19 cellular contexts compared by ENCODE assay signal in genomic region chr2:200850512-200851256, GRCh38. TPM values are rescaled to one million over a fixed set of nuclear protein-coding genes. Genes with fewer than 3 reads are reported as not detected.
A peak's percentile ranks its signal among the peaks of the same experiment; 100 is the strongest.
DNase-seq lines count a peak whose midpoint lies in the region; ATAC-seq, FAIRE-seq and TF ChIP-seq lines count a peak whose summit lies in the region.
"Had no signal": no experiment of that assay in that cellular context is flagged by ENCODE, and none has a peak within 500 bp of the region (broad histone marks: within the 10 kb centered on the region; RNA-seq: fewer than 3 reads in every experiment).

No MANE protein-coding gene starts in this region.

- no peak for TF ChIP-seq EP300 in K562 (IDR thresholded peaks at IDR 0.05; ENCODE audit: low read length)

- H3K4me1 ChIP-seq in mammary epithelial cell (ENCODE audit: insufficient read depth, low read length): no peaks in the 10 kb centered on the region
- H3K4me1 ChIP-seq in HEK293 (ENCODE audit: control insufficient read depth, insufficient read depth, low read length): no peaks in the 10 kb centered on the region
- H3K4me1 ChIP-seq in K562 (replicated peaks in 1 of 2; ENCODE audit: control insufficient read depth in 2 of 2, insufficient read depth in 2 of 2, low read length in 2 of 2): no peaks in the 10 kb centered on the region; a peak in 1 of 5 replicates
- H3K4me1 ChIP-seq: gastrocnemius medialis, thyroid gland had no signal

- H3K9me3 Mint-ChIP-seq in MCF 10A (ENCODE audit: unreplicated experiment) (no peaks in the 10 kb centered on the region), progenitor cell of endocrine pancreas (ENCODE audit: low read depth) (no peaks in the 10 kb centered on the region), osteocyte (ENCODE audit: unreplicated experiment) (no peaks in the 10 kb centered on the region)
- H3K9me3 Mint-ChIP-seq: brain; dendritic cell treated with granulocyte-macrophage colony-stimulating factor and Interleukin-4, amounts not matched to agents 40 ng/mL and 50 ng/mL, for 4 days had no signal

- H3K4me2 ChIP-seq in mammary epithelial cell (ENCODE audit: insufficient read depth, low read depth, low read length) (no peak overlapping the region), K562 (ENCODE audit: insufficient read depth, low read length) (no peak overlapping the region; the same call in 1 of the 2 replicates)
- H3K4me2 ChIP-seq: smooth muscle cell had no signal

- H3K4me3 Mint-ChIP-seq in MCF 10A (ENCODE audit: unreplicated experiment): no peak overlapping the region
- H3K4me3 Mint-ChIP-seq in progenitor cell of endocrine pancreas (ENCODE audit: low read depth): no peak overlapping the region
- H3K4me3 Mint-ChIP-seq in osteocyte (ENCODE audit: unreplicated experiment): no peak overlapping the region
- H3K4me3 Mint-ChIP-seq: brain; dendritic cell treated with granulocyte-macrophage colony-stimulating factor and Interleukin-4, amounts not matched to agents 40 ng/mL and 50 ng/mL, for 4 days had no signal

- H3K9me1 ChIP-seq in K562 (ENCODE audit: control insufficient read depth, insufficient read depth, low read length): no peaks in the 10 kb centered on the region

- no peak overlapping the region for H3K4me3 ChIP-seq in mammary epithelial cell (replicated peaks in 1 of 3; ENCODE audit: insufficient read depth in 1 of 3, low read depth in 2 of 3, low read length in 3 of 3)
- H3K4me3 ChIP-seq in HEK293 (ENCODE audit: low read depth, low read length): no peak overlapping the region
- no peak overlapping the region for H3K4me3 ChIP-seq in K562
- H3K4me3 ChIP-seq: gastrocnemius medialis, smooth muscle cell, thyroid gland had no signal

- no peak overlapping the region for H3K27ac Mint-ChIP-seq in MCF 10A (ENCODE audit: low read depth, unreplicated experiment)
- H3K27ac Mint-ChIP-seq in progenitor cell of endocrine pancreas: peak overlapping the region; percentile 85
- H3K27ac Mint-ChIP-seq in osteocyte (ENCODE audit: unreplicated experiment): no peak overlapping the region
- H3K27ac Mint-ChIP-seq: dendritic cell treated with granulocyte-macrophage colony-stimulating factor and Interleukin-4, amounts not matched to agents 40 ng/mL and 50 ng/mL, for 4 days had no signal

- H3K36me3 Mint-ChIP-seq in MCF 10A (ENCODE audit: insufficient read depth, unreplicated experiment) (peaks cover 69% of the 10 kb centered on the region), progenitor cell of endocrine pancreas (ENCODE audit: insufficient read depth) (peaks cover 28% of the 10 kb centered on the region), osteocyte (ENCODE audit: unreplicated experiment) (peaks cover 39% of the 10 kb centered on the region)

- H3K4me1 Mint-ChIP-seq in MCF 10A (ENCODE audit: insufficient read depth, unreplicated experiment): no peaks in the 10 kb centered on the region
- no peaks in the 10 kb centered on the region for H3K4me1 Mint-ChIP-seq in progenitor cell of endocrine pancreas (ENCODE audit: low read depth)
- H3K4me1 Mint-ChIP-seq in osteocyte (ENCODE audit: unreplicated experiment): no peaks in the 10 kb centered on the region
- H3K4me1 Mint-ChIP-seq: brain had no signal

- dilution Hi-C loops in mammary epithelial cell (cut with HindIII; ENCODE audit: low sequenced_read_pairs): no loop called here

- H3K79me2 ChIP-seq in mammary epithelial cell (ENCODE audit: insufficient read depth, low read length): peaks cover 10% of the 10 kb centered on the region
- H3K79me2 ChIP-seq in K562 (ENCODE audit: control insufficient read depth, insufficient read depth, low read length): no peaks in the 10 kb centered on the region

- H4K20me1 ChIP-seq in mammary epithelial cell (ENCODE audit: insufficient read depth, low read length) (no peaks in the 10 kb centered on the region), K562 (replicated peaks; ENCODE audit: control insufficient read depth, insufficient read depth, low read length) (no peaks in the 10 kb centered on the region)

- H3K27ac ChIP-seq in mammary epithelial cell (ENCODE audit: insufficient read depth, low read depth, low read length): no peak overlapping the region
- H3K27ac ChIP-seq in HEK293 (ENCODE audit: extremely low read depth, low read depth, low read length): no peak overlapping the region
- no peak overlapping the region for H3K27ac ChIP-seq in K562 (ENCODE audit: extremely low read depth, low read depth, low read length)
- H3K27ac ChIP-seq: gastrocnemius medialis, thyroid gland had no signal

- POLR2A ChIA-PET in MCF 10A (lab: Yijun Ruan, JAX) (interaction anchor here (3.4 kb wide), 1 partner anchor 14 kb away, joined by 14 read pairs; the partner anchor contains the start of gene CLK1), HEK293 (lab: Yijun Ruan, JAX) (interaction anchor here (0.6 to 1.0 kb wide), 2 partner anchors 13 to 15 kb away, joined by 3 to 5 read pairs; partner anchors contain the start of gene CLK1), K562 (lab: Yijun Ruan, JAX) (interaction anchor here (0.7 to 3.9 kb wide), 4 partner anchors 9 to 23 kb away, joined by 3 to 27 read pairs (median 6); partner anchors contain the start of gene CLK1)

- ATAC-seq in K562: peak; percentile 82
- ATAC-seq in HG03025 (IDR thresholded peaks at IDR 0.05; ENCODE audit: low FRiP score, unreplicated experiment): no peak

- H3K9ac ChIP-seq in mammary epithelial cell (ENCODE audit: insufficient read depth, low read length) (no peak overlapping the region), K562 (ENCODE audit: insufficient read depth in 1 of 2, low read depth in 2 of 2, low read length in 2 of 2) (no peak overlapping the region)

- peak; percentile 65 for FAIRE-seq in K562 (lab: Jason Lieb, UNC)
- FAIRE-seq: H1 had no signal

- H3K27me3 Mint-ChIP-seq in MCF 10A (ENCODE audit: insufficient read depth, unreplicated experiment): no peaks in the 10 kb centered on the region
- H3K27me3 Mint-ChIP-seq in progenitor cell of endocrine pancreas: no peaks in the 10 kb centered on the region
- no peaks in the 10 kb centered on the region for H3K27me3 Mint-ChIP-seq in osteocyte (ENCODE audit: unreplicated experiment)
- H3K27me3 Mint-ChIP-seq: brain; dendritic cell treated with granulocyte-macrophage colony-stimulating factor and Interleukin-4, amounts not matched to agents 40 ng/mL and 50 ng/mL, for 4 days had no signal

- TSS peak; percentile 25 for BruUV-seq in MCF 10A (replicated peaks; lab: Mats Ljungman, UMichigan)
- no TSS peak for BruUV-seq in mammary epithelial cell (replicated peaks; lab: Mats Ljungman, UMichigan)
- BruUV-seq in K562 (replicated peaks; lab: Mats Ljungman, UMichigan): no TSS peak

- H3K9me3 ChIP-seq in mammary epithelial cell (replicated peaks; ENCODE audit: insufficient read depth, low read length): no peaks in the 10 kb centered on the region
- H3K9me3 ChIP-seq in HEK293 (ENCODE audit: control insufficient read depth, insufficient read depth, low read depth, low read length): no peaks in the 10 kb centered on the region
- H3K9me3 ChIP-seq in K562 (replicated peaks; ENCODE audit: control insufficient read depth, insufficient read depth, low read depth, low read length): no peaks in the 10 kb centered on the region
- H3K9me3 ChIP-seq: gastrocnemius medialis, thyroid gland had no signal

- peak in 1 of 2 experiments; percentile 35; a peak in 1 of 4 replicates for TF ChIP-seq RAD21 in K562 (CRISPR knock-in tag; conservative IDR thresholded peaks at IDR 0.05 in 1 of 2, IDR thresholded peaks at IDR 0.05 in 1 of 2)

- H3K27me3 ChIP-seq in mammary epithelial cell (ENCODE audit: insufficient read depth, low read length) (no peaks in the 10 kb centered on the region), K562 (ENCODE audit: control insufficient read depth in 2 of 2, insufficient read depth in 2 of 2, low read length in 2 of 2) (no peaks in the 10 kb centered on the region)
- H3K27me3 ChIP-seq: gastrocnemius medialis, thyroid gland had no signal

- H2AFZ ChIP-seq in mammary epithelial cell (ENCODE audit: low read depth, low read length) (no peak overlapping the region), K562 (ENCODE audit: low read depth, low read length) (no peak overlapping the region)

- intact Hi-C loops in MCF 10A (cut with micrococcal nuclease) (no loop called here), mammary epithelial cell (cut with micrococcal nuclease) (no loop called here), K562 (cut with micrococcal nuclease) (loop anchor here (2.0 kb wide), 1 partner anchor 138 kb away; no protein-coding TSS in a partner anchor)

- DNase-seq in MCF 10A (ENCODE audit: unreplicated experiment) (no peak), mammary epithelial cell (no peak), K562 (ENCODE audit: extremely low read depth in 1 of 4, low spot score in 3 of 4) (peak in 3 of 4 experiments; percentile 12 to 61 (median 36)), progenitor cell of endocrine pancreas (ENCODE audit: low spot score, unreplicated experiment) (no peak), NCI-H510A (lab: John Stamatoyannopoulos, UW) (no peak), osteocyte (ENCODE audit: extremely low spot score, unreplicated experiment) (no peak)
- DNase-seq: activated CD4-positive, CD25-positive, alpha-beta regulatory T cell treated with anti-CD3 and anti-CD28 coated beads, Interleukin-2, amount 50 U/mL, for 72 hours; activated CD8-positive, alpha-beta memory T cell treated with anti-CD3 and anti-CD28 coated beads, Interleukin-2, amount 50 U/mL, for 48 hours; activated naive CD4-positive, alpha-beta T cell; gastrocnemius medialis; NCI-H1105 treated with DMSO at 0.1 percent for 48 hours; stimulated activated CD4-positive, alpha-beta T cell treated with anti-CD3 and anti-CD28 coated beads, Interleukin-4, amount 100 ng/mL, for 4 hours; thyroid gland had no signal

- WGBS in mammary epithelial cell (ENCODE audit: low coverage, missing lambda C conversion rate): 91% methylated on average over 13 of the region's 14 CpGs
- 23% methylated on average over 12 of the region's 14 CpGs for whole genome bisulfite sequencing in K562 (ENCODE audit: insufficient coverage, low coverage, missing lambda C conversion rate)

- in situ Hi-C loops in mammary epithelial cell (cut with MboI; ENCODE audit: low sequenced_read_pairs in 2 of 2): no loop called here
- in situ Hi-C loops in K562 (cut with MboI): no loop called here

- CTCF ChIA-PET in MCF 10A (lab: Yijun Ruan, JAX) (interaction anchor here (0.8 kb wide), 1 partner anchor 10 kb away, joined by 3 read pairs; no protein-coding TSS in a partner anchor), mammary epithelial cell (lab: Charles Lee; ENCODE audit: low non-redundant PET) (no interaction called here), HEK293 (lab: Yijun Ruan, JAX) (no interaction called here), K562 (lab: Yijun Ruan, JAX; ENCODE audit: low intra/inter-chr PET ratio) (no interaction called here)

- TF ChIP-seq POLR2A in K562 (conservative IDR thresholded peaks at IDR 0.05): no peak

- no peak for TF ChIP-seq CTCF in MCF 10A (IDR thresholded peaks at IDR 0.05; ENCODE audit: unreplicated experiment)
- TF ChIP-seq CTCF in mammary epithelial cell (conservative IDR thresholded peaks at IDR 0.05 in 1 of 2, IDR thresholded peaks at IDR 0.05 in 1 of 2; ENCODE audit: extremely low read depth in 1 of 2, insufficient read depth in 1 of 2, low read depth in 1 of 2, low read length in 2 of 2): no peak
- no peak for TF ChIP-seq CTCF in HEK293 (tag by site-specific recombination; IDR thresholded peaks at IDR 0.05)
- TF ChIP-seq CTCF in K562 (IDR thresholded peaks at IDR 0.05 in 2 of 3, conservative IDR thresholded peaks at IDR 0.05 in 1 of 3; ENCODE audit: insufficient read depth in 2 of 3, low read depth in 1 of 3, low read length in 3 of 3): peak; percentile 36 to 46 (median 43); a peak in 2 of 6 replicates
- no peak for TF ChIP-seq CTCF in progenitor cell of endocrine pancreas (IDR thresholded peaks at IDR 0.05; ENCODE audit: unreplicated experiment)
- TF ChIP-seq CTCF in osteocyte (IDR thresholded peaks at IDR 0.05): no peak

- H3K36me3 ChIP-seq in mammary epithelial cell (ENCODE audit: insufficient read depth, low read length) (peaks cover 35% of the 10 kb centered on the region), HEK293 (ENCODE audit: control insufficient read depth in 2 of 2, insufficient read depth in 1 of 2, low read length in 2 of 2) (peaks cover 40 to 48% of the 10 kb centered on the region in 2 experiments), K562 (ENCODE audit: control insufficient read depth, insufficient read depth, low read length) (peaks cover 46% of the 10 kb centered on the region)

RNA-seq across cellular contexts. Expression of gene CLK1, which starts 13.8 kb away (rescaled TPM):
- 102 and 118 TPM in 2 replicates for total RNA-seq in MCF 10A (2022)
- total RNA-seq in mammary epithelial cell: 10 to 100 TPM; 55.0 to 55.2 TPM
- polyA plus RNA-seq in mammary epithelial cell: 25.9 TPM
- polyA minus RNA-seq in mammary epithelial cell: 23.2 TPM
- total RNA-seq in K562 (2011; cell fraction: chromatin; rRNA removed; ENCODE audit: low replicate concordance): 144 and 391 TPM in 2 replicates
- total RNA-seq in K562 (2011; cell fraction: nucleolus; rRNA removed): 62.0 and 72.6 TPM in 2 replicates
- 115 and 119 TPM in 2 replicates for total RNA-seq in K562 (2011; cell fraction: nucleoplasm; rRNA removed)
- total RNA-seq in K562 (2014; rRNA removed): 23.0 and 29.3 TPM in 2 replicates
- 47.0 and 58.5 TPM in 2 replicates for total RNA-seq in K562 (2014; rRNA removed; fragmentation: Illumina TruSeq; extraction: Trizol)
- total RNA-seq in K562 (2015; rRNA removed; fragmentation: Illumina TruSeq; extraction: Trizol): 42.5 and 45.4 TPM in 2 replicates
- 29.7 and 29.9 TPM in 2 replicates for total RNA-seq in K562 (2021)
- 93.4 and 99.2 TPM in 2 replicates for polyA plus RNA-seq in K562 (2011; rRNA removed)
- 11.1 and 32.7 TPM in 2 replicates for polyA plus RNA-seq in K562 (2011; cell fraction: cytosol; rRNA removed)
- 97.4 and 180 TPM in 2 replicates for polyA plus RNA-seq in K562 (2011; cell fraction: nucleus; rRNA removed)
- polyA plus RNA-seq in K562 (2012): 25.6 and 26.7 TPM in 2 replicates
- polyA plus RNA-seq in K562 (2014; fragmentation: Illumina TruSeq; extraction: Trizol): 32.1 and 33.9 TPM in 2 replicates
- 10 to 100 TPM; 49.3 to 50.7 TPM for polyA plus RNA-seq in K562 (2014; fragmentation: Nextera tagmentation; extraction: Ambion mirVana)
- polyA plus RNA-seq in K562 (2014; rRNA removed): 45.2 and 49.2 TPM in 2 replicates
- 94.3 and 125 TPM in 2 replicates for polyA minus RNA-seq in K562 (2011; rRNA and poly(A)+ RNA removed)
- polyA minus RNA-seq in K562 (2011; cell fraction: cytosol; rRNA and poly(A)+ RNA removed): 19.3 and 25.7 TPM in 2 replicates
- polyA minus RNA-seq in K562 (2011; cell fraction: nucleus; rRNA and poly(A)+ RNA removed): 53.2 and 93.0 TPM in 2 replicates
- total RNA-seq in progenitor cell of endocrine pancreas: 128 and 129 TPM in 2 replicates
- 92.0 and 96.8 TPM in 2 replicates for total RNA-seq in osteocyte

RNA-seq across cellular contexts. Expression of gene PPIL3, which starts 38.2 kb away (rescaled TPM):
- total RNA-seq in MCF 10A (2022) (33.9 and 35.4 TPM in 2 replicates), mammary epithelial cell (10 to 100 TPM; 18.5 to 45.1 TPM), K562 (2014; rRNA removed) (22.4 and 30.3 TPM in 2 replicates), K562 (2014; rRNA removed; fragmentation: Illumina TruSeq; extraction: Trizol) (42.1 and 45.9 TPM in 2 replicates), K562 (2015; rRNA removed; fragmentation: Illumina TruSeq; extraction: Trizol) (38.6 and 40.5 TPM in 2 replicates), K562 (2021) (24.3 and 26.5 TPM in 2 replicates), progenitor cell of endocrine pancreas (65.1 and 71.8 TPM in 2 replicates), osteocyte (49.7 and 50.8 TPM in 2 replicates)
- polyA plus RNA-seq in mammary epithelial cell (23.0 TPM), K562 (2011; rRNA removed) (65.0 and 66.2 TPM in 2 replicates), K562 (2014; fragmentation: Illumina TruSeq; extraction: Trizol) (38.4 and 49.0 TPM in 2 replicates), K562 (2014; fragmentation: Nextera tagmentation; extraction: Ambion mirVana) (10 to 100 TPM; 59.4 to 64.6 TPM), K562 (2014; rRNA removed) (41.9 and 51.8 TPM in 2 replicates)
- polyA minus RNA-seq in mammary epithelial cell: 20.4 TPM
- 33.1 and 77.5 TPM in 2 replicates for total RNA-seq in K562 (2011; cell fraction: chromatin; rRNA removed; ENCODE audit: low replicate concordance)
- 18.7 and 23.0 TPM in 2 replicates for total RNA-seq in K562 (2011; cell fraction: nucleolus; rRNA removed)
- 36.6 and 42.0 TPM in 2 replicates for total RNA-seq in K562 (2011; cell fraction: nucleoplasm; rRNA removed)
- polyA plus RNA-seq in K562 (2011; cell fraction: cytosol; rRNA removed): 17.0 and 36.1 TPM in 2 replicates
- polyA plus RNA-seq in K562 (2011; cell fraction: nucleus; rRNA removed): 26.8 and 41.6 TPM in 2 replicates
- polyA plus RNA-seq in K562 (2012): 32.8 and 35.0 TPM in 2 replicates
- polyA minus RNA-seq in K562 (2011; rRNA and poly(A)+ RNA removed): 32.2 and 47.3 TPM in 2 replicates
- polyA minus RNA-seq in K562 (2011; cell fraction: cytosol; rRNA and poly(A)+ RNA removed): 9.5 and 11.4 TPM in 2 replicates
- polyA minus RNA-seq in K562 (2011; cell fraction: nucleus; rRNA and poly(A)+ RNA removed): 12.1 and 23.3 TPM in 2 replicates

RNA-seq across cellular contexts. Expression of gene NIF3L1, which starts 38.5 kb away (rescaled TPM):
- total RNA-seq in MCF 10A (2022) (19.3 and 26.1 TPM in 2 replicates), mammary epithelial cell (10 to 100 TPM; 18.0 to 23.2 TPM), K562 (2014; rRNA removed) (26.7 and 29.4 TPM in 2 replicates), K562 (2014; rRNA removed; fragmentation: Illumina TruSeq; extraction: Trizol) (44.7 and 45.6 TPM in 2 replicates), K562 (2015; rRNA removed; fragmentation: Illumina TruSeq; extraction: Trizol) (42.1 and 44.0 TPM in 2 replicates), K562 (2021) (28.1 and 33.3 TPM in 2 replicates), progenitor cell of endocrine pancreas (27.1 and 27.5 TPM in 2 replicates), osteocyte (22.6 and 23.1 TPM in 2 replicates)
- polyA plus RNA-seq in mammary epithelial cell (42.9 TPM), K562 (2011; rRNA removed) (89.5 and 90.8 TPM in 2 replicates), K562 (2014; fragmentation: Illumina TruSeq; extraction: Trizol) (51.2 and 64.4 TPM in 2 replicates), K562 (2014; fragmentation: Nextera tagmentation; extraction: Ambion mirVana) (10 to 100 TPM; 79.3 to 80.0 TPM), K562 (2014; rRNA removed) (44.5 and 50.5 TPM in 2 replicates)
- 34.2 TPM for polyA minus RNA-seq in mammary epithelial cell
- 52.0 and 72.3 TPM in 2 replicates for total RNA-seq in K562 (2011; cell fraction: chromatin; rRNA removed; ENCODE audit: low replicate concordance)
- 31.5 and 34.9 TPM in 2 replicates for total RNA-seq in K562 (2011; cell fraction: nucleolus; rRNA removed)
- 40.0 TPM in 2 replicates for total RNA-seq in K562 (2011; cell fraction: nucleoplasm; rRNA removed)
- 61.1 and 98.7 TPM in 2 replicates for polyA plus RNA-seq in K562 (2011; cell fraction: cytosol; rRNA removed)
- 59.1 and 86.3 TPM in 2 replicates for polyA plus RNA-seq in K562 (2011; cell fraction: nucleus; rRNA removed)
- polyA plus RNA-seq in K562 (2012): 24.6 and 28.1 TPM in 2 replicates
- polyA minus RNA-seq in K562 (2011; rRNA and poly(A)+ RNA removed): 88.6 and 112 TPM in 2 replicates
- polyA minus RNA-seq in K562 (2011; cell fraction: cytosol; rRNA and poly(A)+ RNA removed): 16.1 and 27.1 TPM in 2 replicates
- polyA minus RNA-seq in K562 (2011; cell fraction: nucleus; rRNA and poly(A)+ RNA removed): 18.6 and 35.0 TPM in 2 replicates

RNA-seq across cellular contexts. Expression of gene BZW1, which starts 39.0 kb away (rescaled TPM):
- total RNA-seq in MCF 10A (2022) (353 and 371 TPM in 2 replicates), mammary epithelial cell (100 to 1,000 TPM; 350 to 501 TPM), K562 (2014; rRNA removed) (151 and 176 TPM in 2 replicates), K562 (2014; rRNA removed; fragmentation: Illumina TruSeq; extraction: Trizol) (211 and 248 TPM in 2 replicates), K562 (2015; rRNA removed; fragmentation: Illumina TruSeq; extraction: Trizol) (206 and 233 TPM in 2 replicates), K562 (2021) (187 and 198 TPM in 2 replicates), progenitor cell of endocrine pancreas (246 and 248 TPM in 2 replicates), osteocyte (199 and 214 TPM in 2 replicates)
- polyA plus RNA-seq in mammary epithelial cell (288 TPM), K562 (2011; rRNA removed) (144 and 198 TPM in 2 replicates), K562 (2014; fragmentation: Illumina TruSeq; extraction: Trizol) (134 and 161 TPM in 2 replicates), K562 (2014; fragmentation: Nextera tagmentation; extraction: Ambion mirVana) (100 to 1,000 TPM; 235 to 244 TPM), K562 (2014; rRNA removed) (110 and 111 TPM in 2 replicates)
- polyA minus RNA-seq in mammary epithelial cell: 855 TPM
- total RNA-seq in K562 (2011; cell fraction: chromatin; rRNA removed; ENCODE audit: low replicate concordance): 57.7 and 112 TPM in 2 replicates
- total RNA-seq in K562 (2011; cell fraction: nucleolus; rRNA removed): 25.2 and 30.8 TPM in 2 replicates
- total RNA-seq in K562 (2011; cell fraction: nucleoplasm; rRNA removed): 49.5 and 52.8 TPM in 2 replicates
- polyA plus RNA-seq in K562 (2011; cell fraction: cytosol; rRNA removed): 102 and 107 TPM in 2 replicates
- 40.4 and 50.4 TPM in 2 replicates for polyA plus RNA-seq in K562 (2011; cell fraction: nucleus; rRNA removed)
- polyA plus RNA-seq in K562 (2012): 94.6 and 173 TPM in 2 replicates
- 249 and 314 TPM in 2 replicates for polyA minus RNA-seq in K562 (2011; rRNA and poly(A)+ RNA removed)
- polyA minus RNA-seq in K562 (2011; cell fraction: cytosol; rRNA and poly(A)+ RNA removed): 144 and 167 TPM in 2 replicates
- polyA minus RNA-seq in K562 (2011; cell fraction: nucleus; rRNA and poly(A)+ RNA removed): 53.3 and 84.3 TPM in 2 replicates

Comparison
In these comparisons a context has a peak if more than half of its experiments do, and no peak if none do; other contexts are left out.
1. DNase-seq: peak in K562 (3 of 4); none in MCF 10A (single experiment), mammary epithelial cell (single experiment), progenitor cell of endocrine pancreas (single experiment), NCI-H510A (single experiment) and osteocyte (single experiment).
2. CTCF ChIP-seq: peak in K562 (3 of 3); none in MCF 10A (single experiment), mammary epithelial cell (0 of 2), HEK293 (single experiment), progenitor cell of endocrine pancreas (single experiment) and osteocyte (single experiment).